Comparison of ENCODE assay signal across 8 cellular contexts in the genomic region with DNA sequence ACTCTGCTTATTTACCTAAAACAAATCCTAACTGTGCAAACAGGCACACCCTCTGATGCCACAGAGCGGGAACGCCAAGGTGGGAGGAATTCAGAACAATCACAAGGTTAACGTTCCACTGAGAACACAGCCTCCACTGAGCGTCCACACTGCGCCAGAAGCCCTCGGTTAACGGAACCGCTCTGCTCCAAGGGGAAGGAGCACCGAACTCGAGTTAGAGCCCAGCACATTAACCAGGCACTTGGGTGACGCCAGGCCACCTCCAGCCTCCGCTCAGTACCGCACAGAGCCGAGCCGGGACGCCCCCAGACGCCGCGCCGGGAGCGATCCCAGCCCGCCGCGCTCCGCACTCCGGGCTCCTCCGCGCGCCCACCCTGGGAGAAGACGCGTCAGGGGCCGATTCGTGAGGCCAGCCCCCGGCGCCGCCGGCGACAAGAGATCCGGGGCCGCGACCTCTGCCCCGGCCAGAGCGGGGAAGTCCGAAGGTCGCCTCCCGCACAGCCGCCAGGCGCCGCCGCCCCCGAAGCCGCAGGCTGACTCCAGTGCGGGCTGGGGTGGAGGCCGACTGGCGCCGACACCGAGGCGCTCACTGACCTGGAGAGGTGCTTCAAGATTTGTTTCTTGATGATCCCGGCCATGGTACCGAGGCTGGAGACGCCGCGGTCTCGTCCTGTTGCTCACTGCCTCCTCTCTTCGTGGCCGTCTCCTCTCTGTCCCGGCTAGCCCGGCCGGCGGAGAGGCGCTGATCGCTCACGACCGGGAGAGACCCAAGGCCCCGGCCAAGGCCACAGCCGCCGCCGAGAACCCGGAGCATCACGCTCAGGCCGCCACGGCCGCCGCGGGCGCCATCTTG. TPM values are rescaled to one million over a fixed set of nuclear protein-coding genes. Genes with fewer than 3 reads are reported as not detected.
DNase-seq lines count a peak whose midpoint lies in the region; ATAC-seq lines count a peak whose summit lies in the region.

No MANE protein-coding gene starts in this region.

- peak overlapping the region; percentile 97 for H3K9ac ChIP-seq in mesenchymal stem cell (ENCODE audit: low read length)

- H3K4me1 Mint-ChIP-seq in activated CD4-positive, alpha-beta T cell treated with anti-CD3 and anti-CD28 coated beads for 36 hours: peaks cover 40% of the 10 kb centered on the region

- CTCF ChIA-PET in activated CD4-positive, alpha-beta T cell treated with anti-CD3 and anti-CD28 coated beads for 36 hours (lab: Charles Lee): interaction anchor here (0.6 kb wide), 1 partner anchor 36 kb away, joined by 4 read pairs; no protein-coding TSS in a partner anchor

- peak overlapping the region; percentile 28 to 65 for H2BK12ac ChIP-seq in mesenchymal stem cell (ENCODE audit: low read length in 2 of 2)

- H3K36me3 ChIP-seq in mesenchymal stem cell (ENCODE audit: control insufficient read depth in 1 of 2, insufficient read depth in 2 of 2, low read depth in 1 of 2, low read length in 2 of 2): no peaks in the 10 kb centered on the region

- WGBS in mesenchymal stem cell: under 1% methylated on average over 67 of the region's 86 CpGs

- H3K18ac ChIP-seq in mesenchymal stem cell (ENCODE audit: low read depth in 1 of 2, low read length in 2 of 2): peak overlapping the region; percentile 25 to 95

- H3K27ac Mint-ChIP-seq in activated CD4-positive, alpha-beta T cell treated with anti-CD3 and anti-CD28 coated beads for 36 hours: peak overlapping the region; percentile 97

- peak; percentile 17 for DNase-seq in NK-92 treated with Interleukin-12 subunit alpha and Interleukin-12 subunit beta, amount 100 ng/mL, for 24 hours (lab: John Stamatoyannopoulos, UW)
- no peak for DNase-seq in NK-92 (lab: John Stamatoyannopoulos, UW; ENCODE audit: unreplicated experiment)
- DNase-seq in NCI-H1417 (lab: John Stamatoyannopoulos, UW): peak; percentile 70 to 97 (median 96)
- peak; percentile 71 for DNase-seq in activated CD4-positive, alpha-beta T cell treated with anti-CD3 and anti-CD28 coated beads for 36 hours
- DNase-seq in effector CD4-positive, alpha-beta T cell: peak; percentile 24
- DNase-seq in mesenchymal stem cell: no peak
- peak; percentile 22 for DNase-seq in stimulated activated CD8-positive, alpha-beta memory T cell treated with anti-CD3 and anti-CD28 coated beads, Interleukin-4, amount 100 ng/mL, for 24 hours (ENCODE audit: low read depth)

- peak overlapping the region; percentile 8 for H4K91ac ChIP-seq in mesenchymal stem cell (ENCODE audit: low read length)

- H3K4me3 ChIP-seq in mesenchymal stem cell (ENCODE audit: insufficient read depth in 1 of 2, low read depth in 1 of 2, low read length in 2 of 2): peak overlapping the region; percentile 86 to 93

- H2AFZ ChIP-seq in mesenchymal stem cell (ENCODE audit: low read depth, low read length): peak overlapping the region; percentile 84

- peak overlapping the region; percentile 69 for H3K4me2 ChIP-seq in mesenchymal stem cell (ENCODE audit: low read length, poor library complexity, severe bottlenecking)

- peak overlapping the region; percentile 86 for H4K8ac ChIP-seq in mesenchymal stem cell (ENCODE audit: low read length)

- H3K4me1 ChIP-seq in mesenchymal stem cell (ENCODE audit: control insufficient read depth, insufficient read depth, low read depth, low read length): peaks cover 1% of the 10 kb centered on the region

- peaks cover 9% of the 10 kb centered on the region for H3K36me3 Mint-ChIP-seq in activated CD4-positive, alpha-beta T cell treated with anti-CD3 and anti-CD28 coated beads for 36 hours (ENCODE audit: low read depth)

- peak overlapping the region; percentile 60 for H3K27ac ChIP-seq in mesenchymal stem cell (ENCODE audit: low read length, poor library complexity, severe bottlenecking)

- no peaks in the 10 kb centered on the region for H3K27me3 ChIP-seq in mesenchymal stem cell (ENCODE audit: control insufficient read depth in 1 of 2, insufficient read depth in 1 of 2, low read length in 2 of 2)

- POLR2A ChIA-PET in activated CD4-positive, alpha-beta T cell treated with anti-CD3 and anti-CD28 coated beads for 36 hours (lab: Charles Lee): no interaction called here

- H3K4ac ChIP-seq in mesenchymal stem cell (ENCODE audit: low read depth in 1 of 2, low read length in 2 of 2): peak overlapping the region; percentile 20 to 65

- H2AK5ac ChIP-seq in mesenchymal stem cell (ENCODE audit: low read length, severe bottlenecking): no peak overlapping the region

- peak overlapping the region; percentile 94 for H3K4me3 Mint-ChIP-seq in activated CD4-positive, alpha-beta T cell treated with anti-CD3 and anti-CD28 coated beads for 36 hours

- H3K27me3 Mint-ChIP-seq in activated CD4-positive, alpha-beta T cell treated with anti-CD3 and anti-CD28 coated beads for 36 hours: no peaks in the 10 kb centered on the region

- no peak overlapping the region for H2BK15ac ChIP-seq in mesenchymal stem cell (ENCODE audit: low read depth, poor library complexity, severe bottlenecking)

- peak overlapping the region; percentile 8 for H2BK5ac ChIP-seq in mesenchymal stem cell (ENCODE audit: low read depth, low read length, poor library complexity, severe bottlenecking)

- H2BK120ac ChIP-seq in mesenchymal stem cell (ENCODE audit: low read depth, low read length): peak overlapping the region; percentile 78

- H3K14ac ChIP-seq in mesenchymal stem cell (ENCODE audit: low read length in 2 of 2): peak overlapping the region in 1 of 2 experiments; percentile 87

- ATAC-seq in HG02678 (IDR thresholded peaks at IDR 0.05; ENCODE audit: unreplicated experiment): peak; percentile 43
- ATAC-seq in activated CD4-positive, alpha-beta T cell treated with anti-CD3 and anti-CD28 coated beads for 36 hours: peak; percentile 57

- intact Hi-C loops in activated CD4-positive, alpha-beta T cell treated with anti-CD3 and anti-CD28 coated beads for 36 hours (cut with DNase I, micrococcal nuclease): loop anchor here (1.0 to 5.0 kb wide), 8 partner anchors 41 to 1640 kb away; partner anchors contain the start of genes ACTR6 (in 2 of the 2), DEPDC4 (in 2 of the 2), SCYL2 (in 2 of the 2) and APAF1 (in 1 of the 2)

- peaks cover 9% of the 10 kb centered on the region for H3K79me1 ChIP-seq in mesenchymal stem cell (replicated peaks; ENCODE audit: low read length, poor library complexity, severe bottlenecking)

- no peaks in the 10 kb centered on the region for H3K9me3 ChIP-seq in mesenchymal stem cell (ENCODE audit: control insufficient read depth, low read length)

- H3K23ac ChIP-seq in mesenchymal stem cell (ENCODE audit: low read length in 2 of 2): peak overlapping the region in 1 of 2 experiments; percentile 47

- H3K9me3 Mint-ChIP-seq in activated CD4-positive, alpha-beta T cell treated with anti-CD3 and anti-CD28 coated beads for 36 hours (ENCODE audit: low read depth): no peaks in the 10 kb centered on the region

RNA-seq across cellular contexts. Expression of gene BLTP3B, which starts 0.5 kb away (rescaled TPM):
- 10 to 100 TPM; 39.5 to 48.7 TPM for total RNA-seq in activated CD4-positive, alpha-beta T cell treated with anti-CD3 and anti-CD28 coated beads for 36 hours
- polyA plus RNA-seq in mesenchymal stem cell (2013, experiment 1 of 2): 14.1 TPM
- 12.8 TPM for polyA plus RNA-seq in mesenchymal stem cell (2013, experiment 2 of 2)

RNA-seq across cellular contexts. Expression of gene ACTR6, which starts 58.4 kb away (rescaled TPM):
- 10 to 100 TPM; 21.6 to 37.3 TPM for total RNA-seq in activated CD4-positive, alpha-beta T cell treated with anti-CD3 and anti-CD28 coated beads for 36 hours
- polyA plus RNA-seq in mesenchymal stem cell (2013, experiment 1 of 2): 10.0 TPM
- polyA plus RNA-seq in mesenchymal stem cell (2013, experiment 2 of 2): 10.5 TPM

Comparison
In these comparisons a context has a peak if more than half of its experiments do, and no peak if none do; other contexts are left out.
1. DNase-seq: peak in NK-92 treated with Interleukin-12 subunit alpha and Interleukin-12 subunit beta, amount 100 ng/mL, for 24 hours (single experiment), NCI-H1417 (3 of 3), activated CD4-positive, alpha-beta T cell treated with anti-CD3 and anti-CD28 coated beads for 36 hours (single experiment), effector CD4-positive, alpha-beta T cell (single experiment) and stimulated activated CD8-positive, alpha-beta memory T cell treated with anti-CD3 and anti-CD28 coated beads, Interleukin-4, amount 100 ng/mL, for 24 hours (single experiment); none in NK-92 (single experiment) and mesenchymal stem cell (single experiment).